1 cellular context compared by ENCODE assay signal in genomic region chr14:61502459-61503093, GRCh38.
A peak's percentile ranks its signal among the peaks of the same experiment; 100 is the strongest.
TF ChIP-seq lines count a peak whose summit lies in the region.

No MANE protein-coding gene starts in this region.

TF ChIP-seq in H1, 55 proteins besides CTCF, POLR2A, EP300 and RAD21 (continued from another document):
- TF ChIP-seq CHD7 (IDR thresholded peaks at IDR 0.05; ENCODE audit: insufficient replicate concordance, low read length) (peak; percentile 27), HDAC6 (IDR thresholded peaks at IDR 0.05; ENCODE audit: low read depth, low read length) (no peak), SRF (IDR thresholded peaks at IDR 0.05; ENCODE audit: low read depth, low read length) (no peak), SP1 (IDR thresholded peaks at IDR 0.05; ENCODE audit: low read depth, low read length) (peak; percentile 34; the same call in 1 of the 2 replicates), SP4 (IDR thresholded peaks at IDR 0.05; ENCODE audit: low read length) (no peak), CBX5 (IDR thresholded peaks at IDR 0.05; ENCODE audit: low read depth, low read length) (no peak), CREB1 (IDR thresholded peaks at IDR 0.05) (no peak), ASH2L (IDR thresholded peaks at IDR 0.05; ENCODE audit: low read length) (no peak), BRCA1 (IDR thresholded peaks at IDR 0.05; ENCODE audit: low read depth, low read length) (no peak), HDAC2 (IDR thresholded peaks at IDR 0.05; ENCODE audit: borderline replicate concordance in 1 of 2, low read depth in 2 of 2, low read length in 2 of 2) (0 out of 4 replicates have a peak, but pooled peaks of 1 of the 2 experiments have one; percentile 23), EZH2 (IDR thresholded peaks at IDR 0.05; ENCODE audit: low read depth, low read length, severe bottlenecking) (no peak), SIX5 (IDR thresholded peaks at IDR 0.05; ENCODE audit: low read depth, low read length) (no peak), E2F6 (IDR thresholded peaks at IDR 0.05) (no peak), CBX8 (IDR thresholded peaks at IDR 0.05; ENCODE audit: borderline replicate concordance, low read depth, low read length) (no peak), EGR1 (IDR thresholded peaks at IDR 0.05; ENCODE audit: borderline replicate concordance, low read depth, low read length) (no peak), MAX (IDR thresholded peaks at IDR 0.05) (no peak), CEBPB (IDR thresholded peaks at IDR 0.05; ENCODE audit: low read depth, low read length) (no peak), GABPA (IDR thresholded peaks at IDR 0.05; ENCODE audit: borderline replicate concordance, insufficient read depth, low read length) (no peak), SUZ12 (IDR thresholded peaks at IDR 0.05; ENCODE audit: low read length) (no peak), PHF8 (conservative IDR thresholded peaks at IDR 0.05; ENCODE audit: low read depth, low read length) (no peak), SIN3A (conservative IDR thresholded peaks at IDR 0.05 in 1 of 2, IDR thresholded peaks at IDR 0.05 in 1 of 2; ENCODE audit: low read depth in 1 of 2, low read length in 2 of 2) (no peak), YY1 (IDR thresholded peaks at IDR 0.05; ENCODE audit: low read depth, low read length) (0 out of 2 replicates have a peak, but pooled peaks have one; percentile 20), RXRA (IDR thresholded peaks at IDR 0.05; ENCODE audit: insufficient read depth, low read depth, low read length) (no peak), CHD1 (IDR thresholded peaks at IDR 0.05; ENCODE audit: low read depth, low read length) (no peak), NRF1 (IDR thresholded peaks at IDR 0.05; ENCODE audit: low read depth, low read length) (no peak), TBP (IDR thresholded peaks at IDR 0.05; ENCODE audit: low read depth, low read length) (no peak), GTF2F1 (IDR thresholded peaks at IDR 0.05; ENCODE audit: borderline replicate concordance, low read depth, low read length) (no peak), RBBP5 (IDR thresholded peaks at IDR 0.05; ENCODE audit: borderline replicate concordance, low read depth, low read length) (no peak), BCL11A (IDR thresholded peaks at IDR 0.05; ENCODE audit: low read depth in 2 of 2, low read length in 2 of 2) (no peak), SAP30 (IDR thresholded peaks at IDR 0.05; ENCODE audit: insufficient read depth, insufficient replicate concordance, low read length) (no peak), JUND (IDR thresholded peaks at IDR 0.05; ENCODE audit: low read length) (peak; percentile 51; the same call in 1 of the 2 replicates), BACH1 (IDR thresholded peaks at IDR 0.05; ENCODE audit: low read length) (no peak), CHD2 (IDR thresholded peaks at IDR 0.05; ENCODE audit: low read length) (no peak), KDM4A (IDR thresholded peaks at IDR 0.05; ENCODE audit: low read depth, low read length, severe bottlenecking) (no peak)
